14 cellular contexts compared by ENCODE assay signal in the genomic region with DNA sequence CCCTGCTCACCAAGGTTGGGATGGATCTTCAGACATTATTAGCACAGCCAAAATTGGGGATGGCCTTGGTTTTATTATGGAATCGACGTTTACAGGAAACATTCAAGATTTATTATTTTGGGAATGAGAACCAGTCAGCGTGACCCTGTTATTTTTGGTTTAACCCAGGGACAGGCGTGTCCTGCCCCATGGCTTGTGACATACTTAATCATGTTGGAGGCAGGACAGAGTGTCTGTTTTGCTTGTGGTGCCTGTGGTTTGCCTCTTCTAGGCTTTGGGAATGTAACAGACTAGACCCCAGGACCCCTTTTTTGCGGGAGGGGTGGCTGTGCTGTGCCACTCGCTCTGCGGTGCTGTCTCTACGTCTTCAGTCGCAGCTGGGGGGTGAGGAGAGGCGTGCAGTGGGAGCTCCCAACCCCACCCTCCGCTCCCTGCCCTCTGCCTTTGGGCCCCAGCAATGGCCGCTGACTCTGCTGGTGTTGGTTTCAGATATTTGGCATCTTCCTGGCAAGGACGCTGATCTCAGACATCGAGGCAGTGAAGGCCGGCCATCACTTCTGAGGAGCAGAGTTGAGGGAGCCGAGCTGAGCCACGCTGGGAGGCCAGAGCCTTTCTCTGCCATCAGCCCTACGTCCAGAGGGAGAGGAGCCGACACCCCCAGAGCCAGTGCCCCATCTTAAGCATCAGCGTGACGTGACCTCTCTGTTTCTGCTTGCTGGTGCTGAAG. TPM values are rescaled to one million over a fixed set of nuclear protein-coding genes. Genes with fewer than 3 reads are reported as not detected.
A peak's percentile ranks its signal among the peaks of the same experiment; 100 is the strongest.
DNase-seq lines count a peak whose midpoint lies in the region; FAIRE-seq and TF ChIP-seq lines count a peak whose summit lies in the region.
"Had no signal": no experiment of that assay in that cellular context is flagged by ENCODE, and none has a peak within 500 bp of the region (broad histone marks: within the 10 kb centered on the region; RNA-seq: fewer than 3 reads in every experiment).

No MANE protein-coding gene starts in this region.

- FAIRE-seq in astrocyte (lab: Jason Lieb, UNC): no peak
- FAIRE-seq: D721Med had no signal

- H3K4me1 ChIP-seq in astrocyte (ENCODE audit: insufficient read depth, low read length): peaks cover 10% of the 10 kb centered on the region
- H3K4me1 ChIP-seq in mesenchymal stem cell (ENCODE audit: control insufficient read depth, insufficient read depth, low read depth, low read length): peaks cover 31% of the 10 kb centered on the region

- no peak overlapping the region for H2BK15ac ChIP-seq in mesenchymal stem cell (ENCODE audit: low read depth, poor library complexity, severe bottlenecking)

- no peak overlapping the region for H2BK120ac ChIP-seq in mesenchymal stem cell (ENCODE audit: low read depth, low read length)

- H3K27ac ChIP-seq in astrocyte (ENCODE audit: low read depth, low read length) (no peak overlapping the region), mesenchymal stem cell (ENCODE audit: low read length, poor library complexity, severe bottlenecking) (peak overlapping the region; percentile 13), substantia nigra (ENCODE audit: low read depth, low read length, poor library complexity, severe bottlenecking) (peak overlapping the region; percentile 64)
- H3K27ac ChIP-seq: cardiac muscle cell had no signal

- H3K4me3 ChIP-seq in astrocyte (ENCODE audit: insufficient read depth, low read depth, low read length) (no peak overlapping the region), mesenchymal stem cell (ENCODE audit: insufficient read depth in 1 of 2, low read depth in 1 of 2, low read length in 2 of 2) (no peak overlapping the region)
- H3K4me3 ChIP-seq: cardiac muscle cell had no signal

- no peaks in the 10 kb centered on the region for H3K27me3 ChIP-seq in astrocyte (ENCODE audit: insufficient read depth, low read length)
- H3K27me3 ChIP-seq in mesenchymal stem cell (ENCODE audit: control insufficient read depth in 1 of 2, insufficient read depth in 1 of 2, low read length in 2 of 2): no peaks in the 10 kb centered on the region
- H3K27me3 ChIP-seq: cardiac muscle cell had no signal

- no peaks in the 10 kb centered on the region for H3K9me3 ChIP-seq in astrocyte (ENCODE audit: insufficient read depth, low read depth, low read length)
- H3K9me3 ChIP-seq in mesenchymal stem cell (ENCODE audit: control insufficient read depth, low read length): no peaks in the 10 kb centered on the region

- H3K4me2 ChIP-seq in astrocyte (ENCODE audit: low read length): no peak overlapping the region
- no peak overlapping the region for H3K4me2 ChIP-seq in mesenchymal stem cell (ENCODE audit: low read length, poor library complexity, severe bottlenecking)

- H2BK12ac ChIP-seq in mesenchymal stem cell (ENCODE audit: low read length in 2 of 2): no peak overlapping the region

- H3K18ac ChIP-seq in mesenchymal stem cell (ENCODE audit: low read depth in 1 of 2, low read length in 2 of 2): no peak overlapping the region

- no peak overlapping the region for H2AK5ac ChIP-seq in mesenchymal stem cell (ENCODE audit: low read length, severe bottlenecking)

- no peak overlapping the region for H3K4ac ChIP-seq in mesenchymal stem cell (ENCODE audit: low read depth in 1 of 2, low read length in 2 of 2)

- no peaks in the 10 kb centered on the region for H3K27me3 Mint-ChIP-seq in T-helper 2 cell treated with Interferon-gamma antibody and Interleukin-4, amounts not matched to agents 5 μg/mL and 100 μg/mL, for 36 hours (ENCODE audit: low read depth)
- no peaks in the 10 kb centered on the region for H3K27me3 Mint-ChIP-seq in astrocyte (ENCODE audit: low read depth, unreplicated experiment)

- H3K36me3 ChIP-seq in astrocyte (ENCODE audit: insufficient read depth, low read length) (peaks cover 51% of the 10 kb centered on the region), mesenchymal stem cell (ENCODE audit: control insufficient read depth in 1 of 2, insufficient read depth in 2 of 2, low read depth in 1 of 2, low read length in 2 of 2) (peaks cover 80 to 97% of the 10 kb centered on the region in 2 experiments)

- H3K4me1 Mint-ChIP-seq in T-helper 2 cell treated with Interferon-gamma antibody and Interleukin-4, amounts not matched to agents 5 μg/mL and 100 μg/mL, for 36 hours (ENCODE audit: low read depth): peaks cover 9% of the 10 kb centered on the region
- H3K4me1 Mint-ChIP-seq in astrocyte (ENCODE audit: low read depth, unreplicated experiment): no peaks in the 10 kb centered on the region

- H3K9ac ChIP-seq in astrocyte (ENCODE audit: low read length): no peak overlapping the region
- H3K9ac ChIP-seq in mesenchymal stem cell (ENCODE audit: low read length): no peak overlapping the region

- no peak overlapping the region for H3K14ac ChIP-seq in mesenchymal stem cell (ENCODE audit: low read length in 2 of 2)

- H3K79me1 ChIP-seq in mesenchymal stem cell (replicated peaks; ENCODE audit: low read length, poor library complexity, severe bottlenecking): peaks cover 38% of the 10 kb centered on the region

- H2AFZ ChIP-seq in astrocyte (ENCODE audit: low read depth, low read length) (no peak overlapping the region), mesenchymal stem cell (ENCODE audit: low read depth, low read length) (no peak overlapping the region)

- no peaks in the 10 kb centered on the region for H3K9me3 Mint-ChIP-seq in T-helper 2 cell treated with Interferon-gamma antibody and Interleukin-4, amounts not matched to agents 5 μg/mL and 100 μg/mL, for 36 hours
- no peaks in the 10 kb centered on the region for H3K9me3 Mint-ChIP-seq in astrocyte (ENCODE audit: unreplicated experiment)
- H3K9me3 Mint-ChIP-seq: WTC11 had no signal

- H4K91ac ChIP-seq in mesenchymal stem cell (ENCODE audit: low read length): no peak overlapping the region

- TF ChIP-seq CTCF in astrocyte (IDR thresholded peaks at IDR 0.05; ENCODE audit: insufficient read depth, low read depth, low read length) (no peak), GM20000 (IDR thresholded peaks at IDR 0.05; ENCODE audit: extremely low read depth, missing control alignments) (no peak)

- WGBS in mesenchymal stem cell: 97% methylated on average over 21 of the region's 21 CpGs

- peaks cover 9% of the 10 kb centered on the region for H4K20me1 ChIP-seq in astrocyte (ENCODE audit: insufficient read depth, low read length)

- no peak overlapping the region for H3K23ac ChIP-seq in mesenchymal stem cell (ENCODE audit: low read length in 2 of 2)

- H3K4me3 Mint-ChIP-seq in T-helper 2 cell treated with Interferon-gamma antibody and Interleukin-4, amounts not matched to agents 5 μg/mL and 100 μg/mL, for 36 hours: no peak overlapping the region
- no peak overlapping the region for H3K4me3 Mint-ChIP-seq in astrocyte (ENCODE audit: unreplicated experiment)
- H3K4me3 Mint-ChIP-seq: WTC11 had no signal

- no peaks in the 10 kb centered on the region for H3K79me2 ChIP-seq in astrocyte (ENCODE audit: insufficient read depth, low read length)

- H3K36me3 Mint-ChIP-seq in T-helper 2 cell treated with Interferon-gamma antibody and Interleukin-4, amounts not matched to agents 5 μg/mL and 100 μg/mL, for 36 hours (ENCODE audit: low read depth): peaks cover 56% of the 10 kb centered on the region
- peaks cover 26% of the 10 kb centered on the region for H3K36me3 Mint-ChIP-seq in astrocyte (ENCODE audit: low read depth, unreplicated experiment)

- no peak overlapping the region for H2BK5ac ChIP-seq in mesenchymal stem cell (ENCODE audit: low read depth, low read length, poor library complexity, severe bottlenecking)

- H3K27ac Mint-ChIP-seq in T-helper 2 cell treated with Interferon-gamma antibody and Interleukin-4, amounts not matched to agents 5 μg/mL and 100 μg/mL, for 36 hours: peak overlapping the region; percentile 15
- peak overlapping the region; percentile 62 for H3K27ac Mint-ChIP-seq in astrocyte (ENCODE audit: unreplicated experiment)

- no peak for DNase-seq in T-helper 2 cell treated with Interferon-gamma antibody and Interleukin-4, amounts not matched to agents 5 μg/mL and 100 μg/mL, for 36 hours (ENCODE audit: low spot score)
- DNase-seq in T-helper 2 cell (no peak), astrocyte (ENCODE audit: low read depth) (no peak), mesenchymal stem cell (no peak), substantia nigra (lab: John Stamatoyannopoulos, UW) (no peak), GM20000 (ENCODE audit: low spot score) (no peak), cerebellar cortex (ENCODE audit: low spot score) (no peak)
- no peak for DNase-seq in stimulated activated CD4-positive, alpha-beta T cell treated with anti-CD3 and anti-CD28 coated beads, Interleukin-4, amount 100 ng/mL, for 1 hour
- DNase-seq: 8988T, midbrain, MM.1S had no signal

- no peak overlapping the region for H4K8ac ChIP-seq in mesenchymal stem cell (ENCODE audit: low read length)

RNA-seq across cellular contexts. Expression of gene SH2D4B, which starts 20.1 kb away (rescaled TPM):
- 0.07 TPM in 1 of 2 replicates, not detected in the other for total RNA-seq in astrocyte
- not detected for polyA plus RNA-seq in mesenchymal stem cell (2013, experiment 1 of 2)
- polyA plus RNA-seq in mesenchymal stem cell (2013, experiment 2 of 2): 0.01 TPM
- total RNA-seq: cardiac muscle cell had no signal
- polyA plus RNA-seq: cardiac muscle cell had no signal
